ENCODE assay signal across 16 cellular contexts in genomic region chr3:141782386-141782932, GRCh38. TPM values are rescaled to one million over a fixed set of nuclear protein-coding genes. Genes with fewer than 3 reads are reported as not detected.
DNase-seq lines count a peak whose midpoint lies in the region; ATAC-seq and TF ChIP-seq lines count a peak whose summit lies in the region.
"Had no signal": no experiment of that assay in that cellular context is flagged by ENCODE, and none has a peak within 500 bp of the region (broad histone marks: within the 10 kb centered on the region; RNA-seq: fewer than 3 reads in every experiment).

No MANE protein-coding gene starts in this region.

- no peak for TF ChIP-seq EP300 in transverse colon (IDR thresholded peaks at IDR 0.05; ENCODE audit: low read depth)

- no peaks in the 10 kb centered on the region for H3K4me1 ChIP-seq in heart right ventricle
- H3K4me1 ChIP-seq in right cardiac atrium (ENCODE audit: control insufficient read depth, insufficient read depth, low read length): no peaks in the 10 kb centered on the region
- no peaks in the 10 kb centered on the region for H3K4me1 ChIP-seq in RWPE2 (ENCODE audit: insufficient read depth, poor library complexity, severe bottlenecking)
- H3K4me1 ChIP-seq in fibroblast of lung (ENCODE audit: control insufficient read depth, extremely low read depth, insufficient read depth, low read length): no peaks in the 10 kb centered on the region
- H3K4me1 ChIP-seq in transverse colon: no peaks in the 10 kb centered on the region
- H3K4me1 ChIP-seq: uterus had no signal

- no peak overlapping the region for H2AFZ ChIP-seq in fibroblast of lung (ENCODE audit: low read length)

- no peaks in the 10 kb centered on the region for H4K20me1 ChIP-seq in fibroblast of lung (ENCODE audit: control insufficient read depth, extremely low read depth, insufficient read depth, low read length)

- no peak overlapping the region for H3K4me2 ChIP-seq in fibroblast of lung (ENCODE audit: extremely low read depth, insufficient read depth, low read length)

- WGBS in heart right ventricle, 2 donors: 59 to 73% methylated on average over 4 of the region's 4 CpGs
- WGBS in right cardiac atrium: 65% methylated on average over 4 of the region's 4 CpGs
- 48 to 55% methylated on average over 4 of the region's 4 CpGs for WGBS in transverse colon (ENCODE audit: low coverage in 1 of 2), 2 donors

- H3K27ac ChIP-seq in heart right ventricle (no peak overlapping the region), right cardiac atrium (ENCODE audit: low read length) (no peak overlapping the region), RWPE2 (ENCODE audit: poor library complexity, severe bottlenecking) (no peak overlapping the region), fibroblast of lung (ENCODE audit: insufficient read depth, low read length) (no peak overlapping the region), transverse colon (no peak overlapping the region)
- H3K27ac ChIP-seq: uterus had no signal

- TF ChIP-seq CTCF in heart right ventricle (IDR thresholded peaks at IDR 0.05) (peak in 6 of 9 donors; percentile 27 to 48 (median 32)), RWPE2 (IDR thresholded peaks at IDR 0.05; ENCODE audit: poor library complexity, severe bottlenecking) (peak; percentile 30), fibroblast of lung (conservative IDR thresholded peaks at IDR 0.05 in 1 of 2, IDR thresholded peaks at IDR 0.05 in 1 of 2; ENCODE audit: low read depth in 1 of 2, low read length in 2 of 2) (peak; percentile 8 to 18), transverse colon (IDR thresholded peaks at IDR 0.05) (peak in 4 of 5 experiments; percentile 9 to 28 (median 16))

- H3K4me3 ChIP-seq in heart right ventricle (no peak overlapping the region), right cardiac atrium (ENCODE audit: low read length) (no peak overlapping the region), RWPE2 (ENCODE audit: severe bottlenecking) (no peak overlapping the region), fibroblast of lung (replicated peaks in 1 of 4; ENCODE audit: control extremely low read depth in 1 of 4, insufficient read depth in 1 of 4, low read depth in 3 of 4, low read length in 4 of 4) (no peak overlapping the region), transverse colon (no peak overlapping the region)
- H3K4me3 ChIP-seq: uterus had no signal

- H3K27me3 ChIP-seq in heart right ventricle: peaks cover 0 to 3% (median 0%) of the 10 kb centered on the region in 7 donors
- no peaks in the 10 kb centered on the region for H3K27me3 ChIP-seq in right cardiac atrium (ENCODE audit: control insufficient read depth, insufficient read depth)
- H3K27me3 ChIP-seq in RWPE2 (ENCODE audit: insufficient read depth, poor library complexity, severe bottlenecking): no peaks in the 10 kb centered on the region
- H3K27me3 ChIP-seq in fibroblast of lung (ENCODE audit: control insufficient read depth, insufficient read depth, low read length): no peaks in the 10 kb centered on the region
- no peaks in the 10 kb centered on the region for H3K27me3 ChIP-seq in transverse colon
- H3K27me3 ChIP-seq: uterus had no signal

- no peak overlapping the region for H3K9ac ChIP-seq in fibroblast of lung (ENCODE audit: insufficient read depth, low read length)

- H3K9me3 ChIP-seq in heart right ventricle: peaks cover 0 to 4% (median 0%) of the 10 kb centered on the region in 11 donors
- H3K9me3 ChIP-seq in right cardiac atrium (ENCODE audit: control insufficient read depth, low read length): no peaks in the 10 kb centered on the region
- H3K9me3 ChIP-seq in RWPE2 (ENCODE audit: severe bottlenecking): no peaks in the 10 kb centered on the region
- H3K9me3 ChIP-seq in fibroblast of lung (ENCODE audit: control insufficient read depth, insufficient read depth, low read depth, low read length): no peaks in the 10 kb centered on the region
- no peaks in the 10 kb centered on the region for H3K9me3 ChIP-seq in transverse colon
- H3K9me3 ChIP-seq: uterus had no signal

- no peak for TF ChIP-seq POLR2A in transverse colon (IDR thresholded peaks at IDR 0.05)

- DNase-seq in heart right ventricle (no peak), right cardiac atrium (no peak), RWPE2 (ENCODE audit: low spot score) (no peak), fibroblast of lung (ENCODE audit: low read depth in 2 of 2) (peak in 1 of 2 donors; percentile 16), transverse colon (no peak), COR-L47 (lab: John Stamatoyannopoulos, UW) (no peak), NCI-H1436 treated with DMSO at 0.1 percent for 48 hours (lab: John Stamatoyannopoulos, UW) (no peak), kidney tubule cell (ENCODE audit: low spot score) (no peak)
- DNase-seq: activated CD4-positive, alpha-beta T cell treated with anti-CD3 and anti-CD28 coated beads, Interleukin-2, amount 10 ng/mL, durations not matched to agents 24 days and 14 days; HFFc6; IMR-90; islet precursor cell; NCI-H1694 treated with DMSO at 0.1 percent for 48 hours; stimulated activated CD4-positive, alpha-beta T cell treated with anti-CD3 and anti-CD28 coated beads, Interleukin-12 subunit alpha, Interleukin-12 subunit beta, amount 100 ng/mL, for 4 hours; uterus had no signal

- H3K79me2 ChIP-seq in fibroblast of lung (ENCODE audit: control insufficient read depth, insufficient read depth, low read length): no peaks in the 10 kb centered on the region

- ATAC-seq in heart right ventricle (peak in 1 of 8 donors; percentile 44), right cardiac atrium (no peak), RWPE2 (ENCODE audit: low read depth) (peak; percentile 49; the same call in 2 of the 3 replicates)

- in situ Hi-C loops in transverse colon (cut with MboI; ENCODE audit: low pct_ligation_motif_present in 1 of 4, low pct_unique_long_range_greater_than_20kb in 1 of 4, low sequenced_read_pairs in 3 of 4): no loop called here

- no peaks in the 10 kb centered on the region for H3K36me3 ChIP-seq in heart right ventricle
- no peaks in the 10 kb centered on the region for H3K36me3 ChIP-seq in RWPE2 (ENCODE audit: low read depth)
- no peaks in the 10 kb centered on the region for H3K36me3 ChIP-seq in fibroblast of lung (ENCODE audit: control insufficient read depth, insufficient read depth, low read length)
- H3K36me3 ChIP-seq in transverse colon: no peaks in the 10 kb centered on the region
- H3K36me3 ChIP-seq: uterus had no signal

- intact Hi-C loops in heart right ventricle (cut with DNase I): loop anchor here in 2 of 10 donors (5.0 to 10.0 kb wide), 3 partner anchors 92 to 130 kb away; partner anchors contain the start of gene ATP1B3 (in 2 of the 2)
- intact Hi-C loops in right cardiac atrium (cut with DNase I): no loop called here
- intact Hi-C loops in transverse colon (cut with DNase I; ENCODE audit: low total_unique reads): no loop called here

RNA-seq across cellular contexts. Expression of gene GRK7, which starts 19.3 kb away (rescaled TPM):
- under 1 TPM in 1 of 10 donors, not detected in 9; 0.07 TPM for total RNA-seq in heart right ventricle
- under 1 TPM in 1 of 2 donors, not detected in 1; 0.03 TPM for polyA plus RNA-seq in heart right ventricle
- not detected for total RNA-seq in right cardiac atrium
- polyA plus RNA-seq in right cardiac atrium: not detected
- total RNA-seq in fibroblast of lung: under 0.01 TPM in 1 of 2 replicates, not detected in the other
- not detected in 2 replicates for polyA plus RNA-seq in fibroblast of lung
- not detected in 2 replicates for polyA plus RNA-seq in fibroblast of lung (2012)
- not detected in 2 replicates for polyA minus RNA-seq in fibroblast of lung (ENCODE audit: low replicate concordance)
- under 1 TPM in 1 of 4 donors, not detected in 3; 0.16 TPM for total RNA-seq in transverse colon
- total RNA-seq: activated CD4-positive, alpha-beta T cell treated with anti-CD3 and anti-CD28 coated beads, Interleukin-2, amount 10 ng/mL, durations not matched to agents 24 days and 14 days; HFFc6; IMR-90; neural crest cell had no signal
- polyA plus RNA-seq: IMR-90 had no signal

RNA-seq across cellular contexts. Expression of gene RNF7, which starts 44.4 kb away (rescaled TPM):
- 10 to 100 TPM; 77.2 to 95.8 (median 82.2) TPM for total RNA-seq in heart right ventricle
- polyA plus RNA-seq in heart right ventricle: 100 to 1,000 TPM; 102 to 191 TPM
- 10 to 100 TPM; 66.2 to 91.6 (median 75.3) TPM for total RNA-seq in right cardiac atrium
- polyA plus RNA-seq in right cardiac atrium: 128 TPM
- total RNA-seq in fibroblast of lung: 27.2 and 38.6 TPM in 2 replicates
- 102 and 123 TPM in 2 replicates for polyA plus RNA-seq in fibroblast of lung
- polyA plus RNA-seq in fibroblast of lung (2012): 105 and 126 TPM in 2 replicates
- polyA minus RNA-seq in fibroblast of lung (ENCODE audit: low replicate concordance): 8.2 and 18.6 TPM in 2 replicates
- total RNA-seq in transverse colon: 100 to 1,000 TPM in 1 of 4 donors, 10 to 100 TPM in 3; 23.7 to 122 (median 58.5) TPM
